Comparison of ENCODE assay signal across 8 cellular contexts in genomic region chr2:100104718-100105677, GRCh38. TPM values are rescaled to one million over a fixed set of nuclear protein-coding genes. Genes with fewer than 3 reads are reported as not detected.
A peak's percentile ranks its signal among the peaks of the same experiment; 100 is the strongest.
DNase-seq lines count a peak whose midpoint lies in the region; ATAC-seq and TF ChIP-seq lines count a peak whose summit lies in the region.

No MANE protein-coding gene starts in this region.

- peak overlapping the region; percentile 21; the same call in 1 of the 2 replicates for H3K4me2 ChIP-seq in MM.1S (ENCODE audit: low read depth, low read length)

- no peaks in the 10 kb centered on the region for H3K36me3 ChIP-seq in MM.1S (replicated peaks; ENCODE audit: insufficient read depth, low read length)

- TF ChIP-seq CTCF in MM.1S (IDR thresholded peaks at IDR 0.05; ENCODE audit: low read length), result no peak

- H3K27ac ChIP-seq in MM.1S (ENCODE audit: low read length), result no peak overlapping the region

- H3K9me2 ChIP-seq in MM.1S (replicated peaks; ENCODE audit: insufficient read depth, low read length), result no peaks in the 10 kb centered on the region

- H2AFZ ChIP-seq in MM.1S (ENCODE audit: low read length), result no peak overlapping the region

- H3K27me3 ChIP-seq in MM.1S (replicated peaks; ENCODE audit: insufficient read depth, low read length), result no peaks in the 10 kb centered on the region; the same call in 1 of the 2 replicates

- no peaks in the 10 kb centered on the region for H3F3A ChIP-seq in MM.1S (ENCODE audit: insufficient read depth, low read length)

- no peak overlapping the region for H3K9ac ChIP-seq in MM.1S (ENCODE audit: low read length)

- H3K79me2 ChIP-seq in MM.1S (ENCODE audit: low read length), result no peaks in the 10 kb centered on the region

- ATAC-seq in GM21367 (IDR thresholded peaks at IDR 0.05; ENCODE audit: unreplicated experiment), result no peak

- no peak overlapping the region for H3K4me3 ChIP-seq in MM.1S (ENCODE audit: low read length)

- no peaks in the 10 kb centered on the region for H3K4me1 ChIP-seq in MM.1S (ENCODE audit: low read length)

- no peaks in the 10 kb centered on the region for H3K9me3 ChIP-seq in MM.1S (replicated peaks; ENCODE audit: insufficient read depth, low read length)

- H4K20me1 ChIP-seq in MM.1S (ENCODE audit: insufficient read depth, low read length), result no peaks in the 10 kb centered on the region

- peak; percentile 20 for DNase-seq in ELF-1 (ENCODE audit: low read depth, low spot score)
- no peak for DNase-seq in MM.1S
- DNase-seq in astrocyte of the hippocampus (ENCODE audit: low read depth, low spot score), result peak; percentile 79
- DNase-seq in iPS-NIHi11 (ENCODE audit: low spot score), result peak; percentile 74
- peak; percentile 22 to 28 for DNase-seq in stimulated activated CD4-positive, alpha-beta T cell treated with anti-CD3 and anti-CD28 coated beads, Interleukin-2, amount 100 ng/mL, for 24 hours
- DNase-seq in mesenteric fat pad (ENCODE audit: low spot score), result no peak
- no peak for DNase-seq in NCI-H226

RNA-seq across cellular contexts. Expression of gene AFF3, which starts 37.4 kb away (rescaled TPM):
- total RNA-seq in mesenteric fat pad, result 4.5 TPM

Comparison
In these comparisons a context has a peak if more than half of its experiments do, and no peak if none do; other contexts are left out.
1. DNase-seq: peak in ELF-1 (single experiment), astrocyte of the hippocampus (single experiment), iPS-NIHi11 (single experiment) and stimulated activated CD4-positive, alpha-beta T cell treated with anti-CD3 and anti-CD28 coated beads, Interleukin-2, amount 100 ng/mL, for 24 hours (2 of 2); none in MM.1S (single experiment), mesenteric fat pad (single experiment) and NCI-H226 (single experiment).